Comparison of ENCODE assay signal across 8 cellular contexts in the genomic region with DNA sequence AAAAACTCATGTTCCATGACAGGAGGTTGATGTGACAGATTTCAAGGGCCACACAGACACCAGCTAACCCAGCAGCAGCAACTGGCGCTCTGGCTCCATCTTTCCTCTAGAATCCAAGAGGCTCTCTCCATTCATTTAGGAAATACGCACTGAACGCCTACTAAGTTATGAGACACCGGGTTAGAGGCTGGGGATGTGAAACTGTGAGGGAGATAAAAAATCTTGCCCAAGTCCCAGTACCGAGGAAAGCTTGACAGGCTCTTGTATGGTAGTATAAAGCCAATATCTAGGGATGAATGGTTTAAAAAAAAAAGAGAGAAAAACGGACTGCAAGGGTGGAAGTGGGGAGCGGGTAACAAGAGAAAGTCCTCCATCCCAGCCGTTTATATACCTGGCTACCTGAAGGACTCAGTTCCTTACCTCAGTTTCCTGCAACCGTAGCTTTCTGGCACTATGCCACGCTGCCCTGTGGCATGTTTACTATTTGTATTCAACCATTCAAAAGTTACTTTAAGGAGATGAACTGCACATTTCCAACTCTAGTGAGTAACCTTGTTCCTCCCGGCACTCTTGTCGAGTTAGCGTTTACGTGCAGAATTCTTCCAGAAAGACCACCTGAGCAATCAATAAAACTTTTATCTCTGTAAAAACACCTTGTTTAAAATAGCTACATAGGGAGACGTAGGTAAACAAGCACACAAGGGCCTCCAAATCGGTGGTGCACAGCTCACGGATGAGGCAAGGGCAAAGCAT. TPM values are rescaled to one million over a fixed set of nuclear protein-coding genes. Genes with fewer than 3 reads are reported as not detected.
A peak's percentile ranks its signal among the peaks of the same experiment; 100 is the strongest.
DNase-seq lines count a peak whose midpoint lies in the region; ATAC-seq and TF ChIP-seq lines count a peak whose summit lies in the region.

No MANE protein-coding gene starts in this region.

- no peaks in the 10 kb centered on the region for H3K9me3 Mint-ChIP-seq in T-helper 1 cell treated with Interleukin-12 subunit alpha and Interleukin-12 subunit beta and Interleukin-4 antibody, amounts not matched to agents 30 μg/mL and 1 μg/mL, for 36 hours

- H3K36me3 ChIP-seq in prostate gland, result no peaks in the 10 kb centered on the region

- no peak for ATAC-seq in GM18511 (IDR thresholded peaks at IDR 0.05; ENCODE audit: unreplicated experiment)
- ATAC-seq in GM19463 (IDR thresholded peaks at IDR 0.05; ENCODE audit: unreplicated experiment), result no peak
- no peak for ATAC-seq in GM18907 (IDR thresholded peaks at IDR 0.05; ENCODE audit: unreplicated experiment)

- no peak for TF ChIP-seq POLR2A in prostate gland (IDR thresholded peaks at IDR 0.05)

- TF ChIP-seq CTCF in fibroblast of the aortic adventitia (IDR thresholded peaks at IDR 0.05; ENCODE audit: insufficient read depth, low read length) (no peak), prostate gland (IDR thresholded peaks at IDR 0.05) (no peak)

- H3K4me3 ChIP-seq in fibroblast of the aortic adventitia (ENCODE audit: low read depth, low read length) (peak overlapping the region; percentile 56), prostate gland (peak overlapping the region; percentile 58 to 72)

- H3K4me3 Mint-ChIP-seq in T-helper 1 cell treated with Interleukin-12 subunit alpha and Interleukin-12 subunit beta and Interleukin-4 antibody, amounts not matched to agents 30 μg/mL and 1 μg/mL, for 36 hours, result peak overlapping the region; percentile 73

- DNase-seq in T-helper 1 cell, result no peak
- peak; percentile 19 for DNase-seq in SK-N-DZ (ENCODE audit: low spot score)
- DNase-seq in fibroblast of the aortic adventitia (ENCODE audit: low read depth), result no peak
- no peak for DNase-seq in prostate gland (ENCODE audit: low spot score)

- no peaks in the 10 kb centered on the region for H3K9me3 ChIP-seq in prostate gland

- H3K27ac Mint-ChIP-seq in T-helper 1 cell treated with Interleukin-12 subunit alpha and Interleukin-12 subunit beta and Interleukin-4 antibody, amounts not matched to agents 30 μg/mL and 1 μg/mL, for 36 hours, result peak overlapping the region; percentile 55

- intact Hi-C loops in prostate gland (cut with DNase I), result loop anchor here (1.0 kb wide), 1 partner anchor 85 kb away; a partner anchor contains a TSS

- H3K4me1 ChIP-seq in prostate gland (replicated peaks), result no peaks in the 10 kb centered on the region

- H3K27ac ChIP-seq in prostate gland, result peak overlapping the region in 1 of 2 donors; percentile 73

- peaks cover 20% of the 10 kb centered on the region for H3K27me3 Mint-ChIP-seq in T-helper 1 cell treated with Interleukin-12 subunit alpha and Interleukin-12 subunit beta and Interleukin-4 antibody, amounts not matched to agents 30 μg/mL and 1 μg/mL, for 36 hours (ENCODE audit: low read depth)

- H3K27me3 ChIP-seq in prostate gland (replicated peaks; ENCODE audit: insufficient read depth), result no peaks in the 10 kb centered on the region

- no peaks in the 10 kb centered on the region for H3K36me3 Mint-ChIP-seq in T-helper 1 cell treated with Interleukin-12 subunit alpha and Interleukin-12 subunit beta and Interleukin-4 antibody, amounts not matched to agents 30 μg/mL and 1 μg/mL, for 36 hours (ENCODE audit: low read depth)

- peaks cover 14% of the 10 kb centered on the region for H3K4me1 Mint-ChIP-seq in T-helper 1 cell treated with Interleukin-12 subunit alpha and Interleukin-12 subunit beta and Interleukin-4 antibody, amounts not matched to agents 30 μg/mL and 1 μg/mL, for 36 hours (ENCODE audit: low read depth)

- 31% methylated on average over 17 of the region's 17 CpGs for WGBS in prostate gland

RNA-seq across cellular contexts. Expression of a gene that starts 1.7 kb away (rescaled TPM):
- polyA plus RNA-seq in SK-N-DZ (2014; cell fraction: cytosol; rRNA removed), result 6.8 and 7.4 TPM in 2 replicates
- polyA plus RNA-seq in SK-N-DZ (2014; cell fraction: nucleus; rRNA removed), result 6.6 and 11.9 TPM in 2 replicates
- total RNA-seq in fibroblast of the aortic adventitia (ENCODE audit: low replicate concordance) (1.9 and 2.1 TPM in 2 replicates), prostate gland (1 to 10 TPM; 4.0 TPM)
